In genomic region chr20:17966432-17967312, GRCh38 we compare ENCODE assay signal across 1 cellular context.
A peak's percentile ranks its signal among the peaks of the same experiment; 100 is the strongest.
TF ChIP-seq lines count a peak whose summit lies in the region.

No MANE protein-coding gene starts in this region.

TF ChIP-seq in GM12878, 131 proteins besides CTCF, POLR2A, EP300 and RAD21 (continued from another document):
- no peak for TF ChIP-seq NFYA (IDR thresholded peaks at IDR 0.05; ENCODE audit: borderline replicate concordance, low read depth, low read length)
- TF ChIP-seq POLR2AphosphoS5 (IDR thresholded peaks at IDR 0.05; ENCODE audit: low read length) = no peak; the same call in 1 of the 2 replicates
- no peak for TF ChIP-seq BACH1 (IDR thresholded peaks at IDR 0.05; ENCODE audit: borderline replicate concordance)
- TF ChIP-seq POLR2AphosphoS2 (IDR thresholded peaks at IDR 0.05; ENCODE audit: low read depth, low read length) = no peak
- no peak for TF ChIP-seq ZNF687 (IDR thresholded peaks at IDR 0.05)
- TF ChIP-seq SMARCA5 (IDR thresholded peaks at IDR 0.05) = no peak
- TF ChIP-seq FOXM1 (IDR thresholded peaks at IDR 0.05; ENCODE audit: low read depth, low read length) = 0 out of 2 replicates have a peak, but pooled peaks have one; percentile 9
- TF ChIP-seq SMC3 (IDR thresholded peaks at IDR 0.05; ENCODE audit: borderline replicate concordance, low read length) = peak; percentile 14; the same call in 1 of the 2 replicates
- no peak for TF ChIP-seq SP1 (IDR thresholded peaks at IDR 0.05; ENCODE audit: low read depth, low read length)
- TF ChIP-seq YY1 (IDR thresholded peaks at IDR 0.05; ENCODE audit: low read depth, low read length) = 0 out of 2 replicates have a peak, but pooled peaks have one; percentile 51
- 0 out of 2 replicates have a peak, but pooled peaks have one; percentile 10 for TF ChIP-seq ZBTB40 (IDR thresholded peaks at IDR 0.05; ENCODE audit: borderline replicate concordance)
- TF ChIP-seq BRCA1 (IDR thresholded peaks at IDR 0.05; ENCODE audit: low read depth, low read length) = no peak
- no peak for TF ChIP-seq USF2 (IDR thresholded peaks at IDR 0.05; ENCODE audit: borderline replicate concordance, low read depth, low read length)
- peak; percentile 22; the same call in 1 of the 2 replicates for TF ChIP-seq RUNX3 (IDR thresholded peaks at IDR 0.05; ENCODE audit: low read length)
- TF ChIP-seq ZBED1 (IDR thresholded peaks at IDR 0.05; ENCODE audit: borderline replicate concordance) = peak; percentile 35; the same call in 1 of the 2 replicates
- no peak for TF ChIP-seq SIX5 (IDR thresholded peaks at IDR 0.05; ENCODE audit: low read depth, low read length, severe bottlenecking)
- TF ChIP-seq, protein P1, sequence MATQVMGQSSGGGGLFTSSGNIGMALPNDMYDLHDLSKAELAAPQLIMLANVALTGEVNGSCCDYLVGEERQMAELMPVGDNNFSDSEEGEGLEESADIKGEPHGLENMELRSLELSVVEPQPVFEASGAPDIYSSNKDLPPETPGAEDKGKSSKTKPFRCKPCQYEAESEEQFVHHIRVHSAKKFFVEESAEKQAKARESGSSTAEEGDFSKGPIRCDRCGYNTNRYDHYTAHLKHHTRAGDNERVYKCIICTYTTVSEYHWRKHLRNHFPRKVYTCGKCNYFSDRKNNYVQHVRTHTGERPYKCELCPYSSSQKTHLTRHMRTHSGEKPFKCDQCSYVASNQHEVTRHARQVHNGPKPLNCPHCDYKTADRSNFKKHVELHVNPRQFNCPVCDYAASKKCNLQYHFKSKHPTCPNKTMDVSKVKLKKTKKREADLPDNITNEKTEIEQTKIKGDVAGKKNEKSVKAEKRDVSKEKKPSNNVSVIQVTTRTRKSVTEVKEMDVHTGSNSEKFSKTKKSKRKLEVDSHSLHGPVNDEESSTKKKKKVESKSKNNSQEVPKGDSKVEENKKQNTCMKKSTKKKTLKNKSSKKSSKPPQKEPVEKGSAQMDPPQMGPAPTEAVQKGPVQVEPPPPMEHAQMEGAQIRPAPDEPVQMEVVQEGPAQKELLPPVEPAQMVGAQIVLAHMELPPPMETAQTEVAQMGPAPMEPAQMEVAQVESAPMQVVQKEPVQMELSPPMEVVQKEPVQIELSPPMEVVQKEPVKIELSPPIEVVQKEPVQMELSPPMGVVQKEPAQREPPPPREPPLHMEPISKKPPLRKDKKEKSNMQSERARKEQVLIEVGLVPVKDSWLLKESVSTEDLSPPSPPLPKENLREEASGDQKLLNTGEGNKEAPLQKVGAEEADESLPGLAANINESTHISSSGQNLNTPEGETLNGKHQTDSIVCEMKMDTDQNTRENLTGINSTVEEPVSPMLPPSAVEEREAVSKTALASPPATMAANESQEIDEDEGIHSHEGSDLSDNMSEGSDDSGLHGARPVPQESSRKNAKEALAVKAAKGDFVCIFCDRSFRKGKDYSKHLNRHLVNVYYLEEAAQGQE (IDR thresholded peaks at IDR 0.05; ENCODE audit: low read depth, low read length) = no peak
- no peak for TF ChIP-seq WRNIP1 (IDR thresholded peaks at IDR 0.05; ENCODE audit: borderline replicate concordance, low read depth, low read length)
- TF ChIP-seq PAX5 (IDR thresholded peaks at IDR 0.05; ENCODE audit: borderline replicate concordance, low read depth, low read length) = no peak
- no peak for TF ChIP-seq ELK1 (IDR thresholded peaks at IDR 0.05; ENCODE audit: low read depth, low read length)
- TF ChIP-seq HCFC1 (IDR thresholded peaks at IDR 0.05; ENCODE audit: low read length) = no peak
- TF ChIP-seq E2F8 (IDR thresholded peaks at IDR 0.05; ENCODE audit: low read depth, partially characterized antibody) = no peak
